In the genomic region with DNA sequence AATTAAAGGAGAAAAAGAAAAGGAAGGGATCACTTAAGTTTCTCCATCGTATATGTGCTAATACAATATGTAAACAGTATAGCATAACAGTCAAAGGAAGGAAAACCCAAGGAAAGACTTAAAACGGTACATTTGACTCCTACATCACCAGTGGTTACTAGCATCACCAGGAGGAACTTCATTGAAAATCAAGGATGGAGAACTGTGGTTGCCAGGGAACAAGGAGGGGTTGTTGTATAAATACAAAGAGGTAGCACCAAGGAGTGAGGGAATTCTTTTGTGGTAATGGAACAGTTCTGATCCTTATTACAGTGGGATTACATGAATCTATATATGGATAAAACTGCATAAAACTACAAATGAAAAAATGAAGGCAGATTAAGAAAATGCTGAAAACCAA, we compare ENCODE assay signal across 14 cellular contexts. TPM values are rescaled to one million over a fixed set of nuclear protein-coding genes. Genes with fewer than 3 reads are reported as not detected.
A peak's percentile ranks its signal among the peaks of the same experiment; 100 is the strongest.
DNase-seq lines count a peak whose midpoint lies in the region; ATAC-seq, FAIRE-seq and TF ChIP-seq lines count a peak whose summit lies in the region.
"Had no signal": no experiment of that assay in that cellular context is flagged by ENCODE, and none has a peak within 500 bp of the region (broad histone marks: within the 10 kb centered on the region; RNA-seq: fewer than 3 reads in every experiment).

No MANE protein-coding gene starts in this region.

- ATAC-seq in DND-41 (ENCODE audit: insufficient read depth, low read depth): no peak
- ATAC-seq in K562: no peak
- no peak for ATAC-seq in naive thymus-derived CD8-positive, alpha-beta T cell
- ATAC-seq in esophagus mucosa: no peak

- no TSS peak for BruUV-seq in K562 (replicated peaks; lab: Mats Ljungman, UMichigan)

- no peak for DNase-seq in DND-41
- DNase-seq in K562 (ENCODE audit: extremely low read depth in 1 of 4, low spot score in 3 of 4): no peak
- DNase-seq in naive thymus-derived CD8-positive, alpha-beta T cell: no peak
- no peak for DNase-seq in NCI-H526 treated with DMSO at 0.1 percent for 48 hours (lab: John Stamatoyannopoulos, UW)
- DNase-seq in T1000 (lab: John Stamatoyannopoulos, UW): no peak
- DNase-seq in activated CD8-positive, alpha-beta memory T cell treated with anti-CD3 and anti-CD28 coated beads, Interleukin-2, amount 50 U/mL, for 48 hours: no peak
- DNase-seq: activated CD4-positive, alpha-beta T cell treated with anti-CD3 and anti-CD28 coated beads for 4 hours; NCI-H1436; RPMI8226 had no signal

- H3K36me3 ChIP-seq in DND-41 (ENCODE audit: insufficient read depth, low read length) (peaks cover 34% of the 10 kb centered on the region), KMS-11 (ENCODE audit: insufficient read depth) (no peaks in the 10 kb centered on the region), K562 (ENCODE audit: control insufficient read depth, insufficient read depth, low read length) (peaks cover 17% of the 10 kb centered on the region; the same call in 1 of the 3 replicates)

- 25% methylated on average over 2 of the region's 2 CpGs for WGBS in K562 (ENCODE audit: insufficient coverage, low coverage, missing lambda C conversion rate)

- no peaks in the 10 kb centered on the region for H3K27me3 ChIP-seq in DND-41 (ENCODE audit: insufficient read depth, low read length, poor library complexity)
- H3K27me3 ChIP-seq in KMS-11 (ENCODE audit: insufficient read depth, low read depth): no peaks in the 10 kb centered on the region
- no peaks in the 10 kb centered on the region for H3K27me3 ChIP-seq in K562 (ENCODE audit: control insufficient read depth in 2 of 2, insufficient read depth in 2 of 2, low read length in 2 of 2)

- H3K9me1 ChIP-seq in K562 (ENCODE audit: control insufficient read depth, insufficient read depth, low read length): no peaks in the 10 kb centered on the region

- FAIRE-seq in K562 (lab: Jason Lieb, UNC): no peak
- FAIRE-seq: bronchial epithelial cell, frontal cortex had no signal

- intact Hi-C loops in K562 (cut with micrococcal nuclease): no loop called here

- no peak for TF ChIP-seq CTCF in DND-41 (IDR thresholded peaks at IDR 0.05; ENCODE audit: borderline replicate concordance, extremely low read depth, low read length, poor library complexity, severe bottlenecking)
- no peak for TF ChIP-seq CTCF in KMS-11 (conservative IDR thresholded peaks at IDR 0.05; ENCODE audit: low read depth, low read length)
- TF ChIP-seq CTCF in K562 (IDR thresholded peaks at IDR 0.05 in 2 of 3, conservative IDR thresholded peaks at IDR 0.05 in 1 of 3; ENCODE audit: insufficient read depth in 2 of 3, low read depth in 1 of 3, low read length in 3 of 3): no peak

- H3K9me3 ChIP-seq in DND-41 (ENCODE audit: insufficient read depth, low read length, severe bottlenecking) (no peaks in the 10 kb centered on the region), K562 (replicated peaks; ENCODE audit: control insufficient read depth, insufficient read depth, low read depth, low read length) (no peaks in the 10 kb centered on the region; the same call in 1 of the 2 replicates)
- H3K9me3 ChIP-seq: HAP-1 had no signal

- H3K4me3 ChIP-seq in DND-41 (ENCODE audit: low read depth in 1 of 2, low read length in 2 of 2) (peak overlapping the region in 1 of 2 experiments; percentile 92; a peak in 1 of 4 replicates), KMS-11 (IDR thresholded peaks at IDR 0.05; ENCODE audit: insufficient read depth, low read depth, low read length) (no peak overlapping the region), K562 (no peak overlapping the region)

- H3K9ac ChIP-seq in DND-41 (ENCODE audit: low read depth, low read length) (no peak overlapping the region), KMS-11 (no peak overlapping the region), K562 (ENCODE audit: insufficient read depth in 1 of 2, low read depth in 2 of 2, low read length in 2 of 2) (no peak overlapping the region)

- H4K20me1 ChIP-seq in DND-41 (ENCODE audit: insufficient read depth, low read length) (no peaks in the 10 kb centered on the region), KMS-11 (ENCODE audit: insufficient read depth) (no peaks in the 10 kb centered on the region), K562 (replicated peaks; ENCODE audit: control insufficient read depth, insufficient read depth, low read length) (no peaks in the 10 kb centered on the region)

- no peaks in the 10 kb centered on the region for H3K27me3 Mint-ChIP-seq in naive thymus-derived CD8-positive, alpha-beta T cell

- H3K4me1 Mint-ChIP-seq in naive thymus-derived CD8-positive, alpha-beta T cell: peaks cover 16 to 53% (median 42%) of the 10 kb centered on the region in 4 donors

- H3K36me3 Mint-ChIP-seq in naive thymus-derived CD8-positive, alpha-beta T cell: peaks cover 0 to 34% (median 14%) of the 10 kb centered on the region in 3 donors

- peak overlapping the region in 7 of 10 donors; percentile 91 to 99 (median 98) for H3K27ac Mint-ChIP-seq in naive thymus-derived CD8-positive, alpha-beta T cell

- POLR2A ChIA-PET in K562 (lab: Yijun Ruan, JAX): no interaction called here
- POLR2A ChIA-PET in naive thymus-derived CD8-positive, alpha-beta T cell (lab: Charles Lee): no interaction called here

- peaks cover 29% of the 10 kb centered on the region for H3K79me2 ChIP-seq in DND-41 (ENCODE audit: insufficient read depth, low read length)
- H3K79me2 ChIP-seq in KMS-11 (ENCODE audit: insufficient read depth, low read depth): peaks cover 7% of the 10 kb centered on the region; the same call in 1 of the 2 replicates
- peaks cover 17% of the 10 kb centered on the region for H3K79me2 ChIP-seq in K562 (ENCODE audit: control insufficient read depth, insufficient read depth, low read length)

- TF ChIP-seq POLR2A in K562 (conservative IDR thresholded peaks at IDR 0.05): no peak

- CTCF ChIA-PET in K562 (lab: Yijun Ruan, JAX; ENCODE audit: low intra/inter-chr PET ratio): no interaction called here

- H3K9me3 Mint-ChIP-seq in naive thymus-derived CD8-positive, alpha-beta T cell: no peaks in the 10 kb centered on the region

- no peak for TF ChIP-seq RAD21 in K562 (CRISPR knock-in tag; conservative IDR thresholded peaks at IDR 0.05 in 1 of 2, IDR thresholded peaks at IDR 0.05 in 1 of 2)

- H3K27ac ChIP-seq in DND-41 (ENCODE audit: low read length) (no peak overlapping the region), KMS-11 (no peak overlapping the region), K562 (ENCODE audit: extremely low read depth, low read depth, low read length) (no peak overlapping the region)

- peak overlapping the region; percentile 90 to 100 (median 98) for H3K4me3 Mint-ChIP-seq in naive thymus-derived CD8-positive, alpha-beta T cell

- H3K4me2 ChIP-seq in DND-41 (ENCODE audit: insufficient read depth, low read length) (peak overlapping the region; percentile 95), KMS-11 (peak overlapping the region; percentile 76; the same call in 1 of the 2 replicates), K562 (ENCODE audit: insufficient read depth, low read length) (peak overlapping the region; percentile 91; the same call in 1 of the 2 replicates)

- H3K4me1 ChIP-seq in DND-41 (ENCODE audit: insufficient read depth, low read length): peaks cover 34% of the 10 kb centered on the region
- peaks cover 10% of the 10 kb centered on the region for H3K4me1 ChIP-seq in KMS-11 (ENCODE audit: low read depth, poor library complexity, severe bottlenecking)
- peaks cover 0 to 6% of the 10 kb centered on the region in 2 experiments; a peak in 3 of 5 replicates for H3K4me1 ChIP-seq in K562 (replicated peaks in 1 of 2; ENCODE audit: control insufficient read depth in 2 of 2, insufficient read depth in 2 of 2, low read length in 2 of 2)

- H2AFZ ChIP-seq in DND-41 (ENCODE audit: low read depth, low read length): no peak overlapping the region
- no peak overlapping the region for H2AFZ ChIP-seq in KMS-11 (ENCODE audit: low read depth)
- H2AFZ ChIP-seq in K562 (ENCODE audit: low read depth, low read length): no peak overlapping the region

- in situ Hi-C loops in K562 (cut with MboI): loop anchor here (25.0 kb wide), 1 partner anchor 1328 kb away; the partner anchor contains the start of gene CCDC196

- TF ChIP-seq EP300 in K562 (IDR thresholded peaks at IDR 0.05; ENCODE audit: low read length): no peak

RNA-seq across cellular contexts. Expression of gene ZFYVE26, which starts 1.6 kb away (rescaled TPM):
- total RNA-seq in K562 (2011; cell fraction: chromatin; rRNA removed; ENCODE audit: low replicate concordance): 58.5 and 63.6 TPM in 2 replicates
- total RNA-seq in K562 (2011; cell fraction: nucleolus; rRNA removed): 27.8 and 27.9 TPM in 2 replicates
- 34.8 and 36.8 TPM in 2 replicates for total RNA-seq in K562 (2011; cell fraction: nucleoplasm; rRNA removed)
- total RNA-seq in K562 (2014; rRNA removed) (5.4 and 6.4 TPM in 2 replicates), K562 (2014; rRNA removed; fragmentation: Illumina TruSeq; extraction: Trizol) (4.9 and 6.0 TPM in 2 replicates), K562 (2015; rRNA removed; fragmentation: Illumina TruSeq; extraction: Trizol) (5.2 and 6.7 TPM in 2 replicates), K562 (2021) (7.1 and 9.1 TPM in 2 replicates), esophagus mucosa (12.6 TPM)
- polyA plus RNA-seq in K562 (2011; rRNA removed) (6.5 and 6.7 TPM in 2 replicates), K562 (2014; fragmentation: Illumina TruSeq; extraction: Trizol) (4.5 and 4.6 TPM in 2 replicates), K562 (2014; fragmentation: Nextera tagmentation; extraction: Ambion mirVana) (under 1 TPM; 0.32 to 0.48 TPM), K562 (2014; rRNA removed) (2.9 and 5.9 TPM in 2 replicates)
- polyA plus RNA-seq in K562 (2011; cell fraction: cytosol; rRNA removed): 3.8 and 4.3 TPM in 2 replicates
- polyA plus RNA-seq in K562 (2011; cell fraction: nucleus; rRNA removed): 14.0 and 22.3 TPM in 2 replicates
- 3.7 and 5.7 TPM in 2 replicates for polyA plus RNA-seq in K562 (2012)
- 17.7 and 21.9 TPM in 2 replicates for polyA minus RNA-seq in K562 (2011; rRNA and poly(A)+ RNA removed)
- polyA minus RNA-seq in K562 (2011; cell fraction: cytosol; rRNA and poly(A)+ RNA removed): 5.2 and 10.4 TPM in 2 replicates
- polyA minus RNA-seq in K562 (2011; cell fraction: nucleus; rRNA and poly(A)+ RNA removed): 16.6 and 27.3 TPM in 2 replicates
- total RNA-seq in naive thymus-derived CD8-positive, alpha-beta T cell: 10 to 100 TPM; 38.1 to 40.5 TPM
- 1 to 10 TPM; 2.7 to 3.7 (median 3.6) TPM for polyA plus RNA-seq in naive thymus-derived CD8-positive, alpha-beta T cell

RNA-seq across cellular contexts. Expression of gene RAD51B, which starts 4.8 kb away (rescaled TPM):
- total RNA-seq in K562 (2011; cell fraction: chromatin; rRNA removed; ENCODE audit: low replicate concordance): 74.7 and 170 TPM in 2 replicates
- 33.0 and 48.6 TPM in 2 replicates for total RNA-seq in K562 (2011; cell fraction: nucleolus; rRNA removed)
- 59.4 and 73.9 TPM in 2 replicates for total RNA-seq in K562 (2011; cell fraction: nucleoplasm; rRNA removed)
- total RNA-seq in K562 (2014; rRNA removed): 7.1 and 11.3 TPM in 2 replicates
- total RNA-seq in K562 (2014; rRNA removed; fragmentation: Illumina TruSeq; extraction: Trizol): 17.3 and 21.3 TPM in 2 replicates
- total RNA-seq in K562 (2015; rRNA removed; fragmentation: Illumina TruSeq; extraction: Trizol): 9.4 and 10.1 TPM in 2 replicates
- 12.9 and 16.9 TPM in 2 replicates for total RNA-seq in K562 (2021)
- 13.3 and 16.3 TPM in 2 replicates for polyA plus RNA-seq in K562 (2011; rRNA removed)
- 6.0 and 7.1 TPM in 2 replicates for polyA plus RNA-seq in K562 (2011; cell fraction: cytosol; rRNA removed)
- 13.2 and 16.7 TPM in 2 replicates for polyA plus RNA-seq in K562 (2011; cell fraction: nucleus; rRNA removed)
- polyA plus RNA-seq in K562 (2012): 7.3 and 9.2 TPM in 2 replicates
- 6.7 and 8.6 TPM in 2 replicates for polyA plus RNA-seq in K562 (2014; fragmentation: Illumina TruSeq; extraction: Trizol)
- 10 to 100 TPM; 10.8 to 14.1 TPM for polyA plus RNA-seq in K562 (2014; fragmentation: Nextera tagmentation; extraction: Ambion mirVana)
- 6.3 and 8.5 TPM in 2 replicates for polyA plus RNA-seq in K562 (2014; rRNA removed)
- polyA minus RNA-seq in K562 (2011; rRNA and poly(A)+ RNA removed): 47.3 and 48.0 TPM in 2 replicates
- polyA minus RNA-seq in K562 (2011; cell fraction: cytosol; rRNA and poly(A)+ RNA removed): 5.7 and 7.6 TPM in 2 replicates
- polyA minus RNA-seq in K562 (2011; cell fraction: nucleus; rRNA and poly(A)+ RNA removed): 51.7 and 95.7 TPM in 2 replicates
- total RNA-seq in naive thymus-derived CD8-positive, alpha-beta T cell: 10 to 100 TPM; 27.6 to 30.0 TPM
- 10 to 100 TPM; 15.1 to 26.4 (median 18.9) TPM for polyA plus RNA-seq in naive thymus-derived CD8-positive, alpha-beta T cell
- total RNA-seq in esophagus mucosa: 12.2 TPM
